Comparison of ENCODE assay signal across 16 cellular contexts in the genomic region with DNA sequence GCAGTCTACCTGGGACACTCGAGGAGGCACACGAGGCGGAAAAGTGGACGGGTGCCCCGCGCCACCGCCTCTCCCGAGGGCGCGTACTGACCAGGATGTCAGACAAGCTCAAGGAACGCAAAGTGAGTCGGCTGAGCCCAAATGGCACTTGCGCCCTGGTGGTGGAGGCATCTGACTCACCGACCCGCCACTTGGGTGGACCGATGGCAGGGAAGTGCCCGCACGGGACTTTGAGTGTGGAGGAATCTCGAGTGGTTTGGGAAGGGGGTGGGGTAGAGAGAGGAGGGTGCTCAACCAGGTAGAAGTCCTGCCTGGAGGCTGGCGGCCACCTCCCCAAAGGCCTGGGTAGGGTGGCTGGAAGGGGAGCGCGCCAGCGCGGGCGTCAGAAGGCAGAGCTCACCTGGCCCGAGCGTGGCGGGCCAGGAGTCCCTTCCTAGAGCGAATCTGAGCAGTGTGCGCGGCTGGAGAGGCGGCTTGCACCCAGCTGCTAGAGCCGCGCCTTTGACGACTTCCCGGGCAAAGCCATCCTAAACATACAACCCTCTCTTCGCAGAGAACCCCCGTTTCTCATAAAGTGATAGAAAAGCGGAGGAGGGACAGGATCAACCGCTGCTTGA. TPM values are rescaled to one million over a fixed set of nuclear protein-coding genes. Genes with fewer than 3 reads are reported as not detected.
DNase-seq lines count a peak whose midpoint lies in the region; ATAC-seq, FAIRE-seq and TF ChIP-seq lines count a peak whose summit lies in the region.
"Had no signal": no experiment of that assay in that cellular context is flagged by ENCODE, and none has a peak within 500 bp of the region (broad histone marks: within the 10 kb centered on the region; RNA-seq: fewer than 3 reads in every experiment).

No MANE protein-coding gene starts in this region.

- no peak overlapping the region for H3K27ac Mint-ChIP-seq in effector memory CD8-positive, alpha-beta T cell
- H3K27ac Mint-ChIP-seq: activated B cell treated with CpG ODN at 0.5 μM for 24 hours; stimulated activated naive CD8-positive, alpha-beta T cell treated with anti-CD3 and anti-CD28 coated beads, Interleukin-15, Interleukin-2, amounts not matched to agents 100 ng/mL and 50 ng/mL, for 24 hours had no signal

- H3K4me1 ChIP-seq in GM12878 (ENCODE audit: control insufficient read depth, insufficient read depth, low read length), result no peaks in the 10 kb centered on the region
- peaks cover 31% of the 10 kb centered on the region for H3K4me1 ChIP-seq in mesenchymal stem cell (ENCODE audit: control insufficient read depth, insufficient read depth, low read depth, low read length)
- peaks cover 0 to 14% of the 10 kb centered on the region in 2 donors for H3K4me1 ChIP-seq in uterus
- H3K4me1 ChIP-seq: SJCRH30 had no signal

- H4K20me1 ChIP-seq in GM12878 (ENCODE audit: control insufficient read depth, insufficient read depth), result no peaks in the 10 kb centered on the region

- H2BK5ac ChIP-seq in mesenchymal stem cell (ENCODE audit: low read depth, low read length, poor library complexity, severe bottlenecking), result no peak overlapping the region

- H2AK5ac ChIP-seq in mesenchymal stem cell (ENCODE audit: low read length, severe bottlenecking), result no peak overlapping the region

- no peak overlapping the region for H2BK15ac ChIP-seq in mesenchymal stem cell (ENCODE audit: low read depth, poor library complexity, severe bottlenecking)

- H3K36me3 ChIP-seq in H7 (replicated peaks; ENCODE audit: control insufficient read depth, insufficient read depth, low read length) (no peaks in the 10 kb centered on the region), GM12878 (ENCODE audit: control insufficient read depth in 2 of 2, insufficient read depth in 2 of 2, low read length in 1 of 2) (no peaks in the 10 kb centered on the region), mesenchymal stem cell (ENCODE audit: control insufficient read depth in 1 of 2, insufficient read depth in 2 of 2, low read depth in 1 of 2, low read length in 2 of 2) (no peaks in the 10 kb centered on the region), uterus (no peaks in the 10 kb centered on the region)
- H3K36me3 ChIP-seq: SJCRH30 had no signal

- H3K79me2 ChIP-seq in GM12878 (ENCODE audit: control insufficient read depth, insufficient read depth, low read length), result no peaks in the 10 kb centered on the region

- TF ChIP-seq CTCF in GM12878 (IDR thresholded peaks at IDR 0.05 in 2 of 3, conservative IDR thresholded peaks at IDR 0.05 in 1 of 3; ENCODE audit: control insufficient read depth in 2 of 3, extremely low read depth in 1 of 3, insufficient read depth in 1 of 3, low read depth in 3 of 3, low read length in 3 of 3) (no peak), uterus (IDR thresholded peaks at IDR 0.05) (no peak)

- H3K23ac ChIP-seq in mesenchymal stem cell (ENCODE audit: low read length in 2 of 2), result no peak overlapping the region

- DNase-seq in COLO668 (lab: John Stamatoyannopoulos, UW; ENCODE audit: unreplicated experiment) (peak; percentile 23), H7 (peak; percentile 72), GM12878 (ENCODE audit: low read depth, low spot score) (no peak), mesenchymal stem cell (peak; percentile 20), uterus (no peak), SIG-M5 treated with dmso at 0.1 percent for 504 hours (lab: John Stamatoyannopoulos, UW; ENCODE audit: unreplicated experiment) (no peak)
- no peak for DNase-seq in effector memory CD8-positive, alpha-beta T cell
- DNase-seq: activated B cell treated with CpG ODN at 0.5 μM for 24 hours; dorsolateral prefrontal cortex; naive B cell; NCI-H1436 treated with DMSO at 0.1 percent for 48 hours; SJCRH30; stimulated activated CD4-positive, alpha-beta T cell treated with anti-CD3 and anti-CD28 coated beads, Interleukin-2, amount 100 ng/mL, for 48 hours had no signal

- H3K9me3 ChIP-seq in GM12878 (replicated peaks; ENCODE audit: control insufficient read depth, insufficient read depth, low read length) (no peaks in the 10 kb centered on the region), mesenchymal stem cell (ENCODE audit: control insufficient read depth, low read length) (no peaks in the 10 kb centered on the region), uterus (no peaks in the 10 kb centered on the region)
- H3K9me3 ChIP-seq: SJCRH30 had no signal

- no peak for FAIRE-seq in GM12878 (lab: Jason Lieb, UNC)

- no peak overlapping the region for H4K8ac ChIP-seq in mesenchymal stem cell (ENCODE audit: low read length)

- peaks cover 5% of the 10 kb centered on the region in 2 donors for H3K4me1 Mint-ChIP-seq in effector memory CD8-positive, alpha-beta T cell (ENCODE audit: low read depth in 2 of 2)

- H3K4me2 ChIP-seq in GM12878 (ENCODE audit: control insufficient read depth, insufficient read depth) (no peak overlapping the region), mesenchymal stem cell (ENCODE audit: low read length, poor library complexity, severe bottlenecking) (no peak overlapping the region)

- H2AFZ ChIP-seq in GM12878 (ENCODE audit: control insufficient read depth, low read depth, low read length) (no peak overlapping the region), mesenchymal stem cell (ENCODE audit: low read depth, low read length) (no peak overlapping the region)

- in situ Hi-C loops in GM12878 (cut with MboI), result no loop called here

- no peaks in the 10 kb centered on the region for H3K79me1 ChIP-seq in mesenchymal stem cell (replicated peaks; ENCODE audit: low read length, poor library complexity, severe bottlenecking)

- H3K27me3 ChIP-seq in H7 (ENCODE audit: control insufficient read depth, insufficient read depth, low read length), result peaks cover 100% of the 10 kb centered on the region
- H3K27me3 ChIP-seq in GM12878 (replicated peaks in 1 of 2; ENCODE audit: control insufficient read depth in 2 of 2, insufficient read depth in 2 of 2, low read length in 1 of 2), result peaks cover 11 to 24% of the 10 kb centered on the region in 2 experiments
- peaks cover 96 to 100% of the 10 kb centered on the region in 2 experiments for H3K27me3 ChIP-seq in mesenchymal stem cell (ENCODE audit: control insufficient read depth in 1 of 2, insufficient read depth in 1 of 2, low read length in 2 of 2)
- H3K27me3 ChIP-seq in uterus, result peaks cover 14 to 17% of the 10 kb centered on the region in 2 donors
- H3K27me3 ChIP-seq: SJCRH30 had no signal

- no peak overlapping the region for H3K4ac ChIP-seq in mesenchymal stem cell (ENCODE audit: low read depth in 1 of 2, low read length in 2 of 2)

- H3K27me3 Mint-ChIP-seq in effector memory CD8-positive, alpha-beta T cell, result peaks cover 84 to 92% of the 10 kb centered on the region in 2 donors

- intact Hi-C loops in GM12878 (cut with micrococcal nuclease; ENCODE audit: unreplicated experiment), result no loop called here
- intact Hi-C loops in uterus (cut with DNase I; ENCODE audit: low total_unique reads), result no loop called here

- H3K9ac ChIP-seq in GM12878 (ENCODE audit: control insufficient read depth, insufficient read depth, low read length) (no peak overlapping the region), mesenchymal stem cell (ENCODE audit: low read length) (no peak overlapping the region)

- BruUV-seq in GM12878 (replicated peaks; lab: Mats Ljungman, UMichigan), result no TSS peak

- TF ChIP-seq RAD21 in GM12878 (IDR thresholded peaks at IDR 0.05; ENCODE audit: insufficient read depth, low read depth, low read length), result no peak

- no peak overlapping the region for H2BK12ac ChIP-seq in mesenchymal stem cell (ENCODE audit: low read length in 2 of 2)

- TF ChIP-seq EP300 in GM12878 (IDR thresholded peaks at IDR 0.05; ENCODE audit: borderline replicate concordance in 1 of 2, control insufficient read depth in 1 of 2, low read depth in 2 of 2, low read length in 2 of 2), result no peak

- no peaks in the 10 kb centered on the region for H3K9me3 Mint-ChIP-seq in effector memory CD8-positive, alpha-beta T cell
- H3K9me3 Mint-ChIP-seq: activated B cell treated with CpG ODN at 0.5 μM for 24 hours; naive B cell; stimulated activated naive CD8-positive, alpha-beta T cell treated with anti-CD3 and anti-CD28 coated beads, Interleukin-15, Interleukin-2, amounts not matched to agents 100 ng/mL and 50 ng/mL, for 24 hours had no signal

- 15% methylated on average over 40 of the region's 40 CpGs for WGBS in GM12878 (ENCODE audit: insufficient coverage, insufficient replicate concordance, low lambda C conversion rate, missing lambda C conversion rate)
- WGBS in mesenchymal stem cell, result 3% methylated on average over 32 of the region's 40 CpGs

- CTCF ChIA-PET in GM12878 (lab: Yijun Ruan, JAX), result interaction anchor here (1.1 kb wide), 1 partner anchor 273 kb away, joined by 3 read pairs; no protein-coding TSS in a partner anchor

- peak overlapping the region; percentile 26 for H3K4me3 ChIP-seq in H7 (ENCODE audit: insufficient read depth, low read depth, low read length)
- no peak overlapping the region for H3K4me3 ChIP-seq in GM12878
- H3K4me3 ChIP-seq in mesenchymal stem cell (ENCODE audit: insufficient read depth in 1 of 2, low read depth in 1 of 2, low read length in 2 of 2), result no peak overlapping the region
- no peak overlapping the region for H3K4me3 ChIP-seq in uterus
- H3K4me3 ChIP-seq: SJCRH30 had no signal

- TF ChIP-seq POLR2A in GM12878 (IDR thresholded peaks at IDR 0.05; ENCODE audit: low read depth, low read length) (no peak), uterus (IDR thresholded peaks at IDR 0.05) (no peak)

- POLR2A ChIA-PET in GM12878 (lab: Charles Lee), result no interaction called here

- no peaks in the 10 kb centered on the region for H3K36me3 Mint-ChIP-seq in effector memory CD8-positive, alpha-beta T cell (ENCODE audit: insufficient read depth)
- H3K36me3 Mint-ChIP-seq: naive B cell had no signal

- H3K14ac ChIP-seq in mesenchymal stem cell (ENCODE audit: low read length in 2 of 2), result no peak overlapping the region

- H4K91ac ChIP-seq in mesenchymal stem cell (ENCODE audit: low read length), result no peak overlapping the region

- H3K27ac ChIP-seq in GM12878 (ENCODE audit: control insufficient read depth, insufficient read depth) (no peak overlapping the region), mesenchymal stem cell (ENCODE audit: low read length, poor library complexity, severe bottlenecking) (no peak overlapping the region), uterus (no peak overlapping the region)
- H3K27ac ChIP-seq: dorsolateral prefrontal cortex, SJCRH30 had no signal

- SMC1A ChIA-PET in GM12878 (lab: Charles Lee; ENCODE audit: uncharacterized antibody, unreplicated experiment), result no interaction called here

- ATAC-seq in GM12878, result no peak
- no peak for ATAC-seq in effector memory CD8-positive, alpha-beta T cell (replicated peaks)
- ATAC-seq: HCT116 had no signal

- H3K4me3 Mint-ChIP-seq in effector memory CD8-positive, alpha-beta T cell, result no peak overlapping the region
- H3K4me3 Mint-ChIP-seq: activated B cell treated with CpG ODN at 0.5 μM for 24 hours; naive B cell; stimulated activated naive CD8-positive, alpha-beta T cell treated with anti-CD3 and anti-CD28 coated beads, Interleukin-15, Interleukin-2, amounts not matched to agents 100 ng/mL and 50 ng/mL, for 24 hours had no signal

- H2BK120ac ChIP-seq in mesenchymal stem cell (ENCODE audit: low read depth, low read length), result no peak overlapping the region

- RAD21 ChIA-PET in GM12878 (lab: Charles Lee; ENCODE audit: unreplicated experiment), result no interaction called here

- no peak overlapping the region for H3K18ac ChIP-seq in mesenchymal stem cell (ENCODE audit: low read depth in 1 of 2, low read length in 2 of 2)

RNA-seq across cellular contexts. Expression of a gene that starts 0.7 kb away (rescaled TPM):
- total RNA-seq in H7 (2014; rRNA removed; shearing (Covaris generic)), result 0.96 TPM in 1 of 2 replicates, not detected in the other
- total RNA-seq in GM12878 (2013; cell fraction: nucleolus; rRNA removed), result not detected in 2 replicates
- total RNA-seq in GM12878 (2014; rRNA removed) (not detected in 2 replicates), GM12878 (2014; rRNA removed; fragmentation: Illumina TruSeq; extraction: Trizol) (not detected in 2 replicates), GM12878 (2021) (not detected in 2 replicates), uterus (not detected)
- polyA plus RNA-seq in GM12878 (2011; ENCODE audit: low read depth), result not detected
- polyA plus RNA-seq in GM12878 (2011; rRNA removed) (not detected in 2 replicates), GM12878 (2014; fragmentation: Illumina TruSeq; extraction: Trizol) (not detected in 2 replicates), GM12878 (2014; fragmentation: Nextera tagmentation; extraction: Ambion mirVana) (not detected), GM12878 (2014; rRNA removed) (not detected in 2 replicates), GM12878 (2016; fragmentation: Nextera tagmentation; extraction: Ambion mirVana) (not detected)
- not detected in 2 replicates for polyA plus RNA-seq in GM12878 (2011; cell fraction: cytosol; rRNA removed)
- not detected in 2 replicates for polyA plus RNA-seq in GM12878 (2011; cell fraction: nucleus; rRNA removed)
- polyA plus RNA-seq in GM12878 (2012), result not detected in 2 replicates
- polyA minus RNA-seq in GM12878 (2011; rRNA and poly(A)+ RNA removed), result not detected in 2 replicates
- polyA minus RNA-seq in GM12878 (2011; cell fraction: cytosol; rRNA and poly(A)+ RNA removed), result not detected in 2 replicates
- polyA minus RNA-seq in GM12878 (2011; cell fraction: nucleus; rRNA and poly(A)+ RNA removed), result not detected in 2 replicates
- polyA plus RNA-seq in mesenchymal stem cell (2013, experiment 1 of 2), result not detected
- polyA plus RNA-seq in mesenchymal stem cell (2013, experiment 2 of 2), result not detected
- total RNA-seq: activated B cell treated with CpG ODN at 0.5 μM for 24 hours, dorsolateral prefrontal cortex, kidney epithelial cell, SJCRH30 had no signal

Comparison
In these comparisons a context has a peak if more than half of its experiments do, and no peak if none do; other contexts are left out.
1. DNase-seq: peak in COLO668 (single experiment), H7 (single experiment) and mesenchymal stem cell (single experiment); none in GM12878 (single experiment), uterus (0 of 2), SIG-M5 treated with dmso at 0.1 percent for 504 hours (single experiment) and effector memory CD8-positive, alpha-beta T cell (0 of 3).